ENCODE assay signal across 8 cellular contexts in genomic region chr17:34252138-34252889, GRCh38. TPM values are rescaled to one million over a fixed set of nuclear protein-coding genes. Genes with fewer than 3 reads are reported as not detected.
A peak's percentile ranks its signal among the peaks of the same experiment; 100 is the strongest.
DNase-seq lines count a peak whose midpoint lies in the region; ATAC-seq and TF ChIP-seq lines count a peak whose summit lies in the region.

No MANE protein-coding gene starts in this region.

- peaks cover 32% of the 10 kb centered on the region for H3K27me3 Mint-ChIP-seq in activated naive CD8-positive, alpha-beta T cell treated with anti-CD3 and anti-CD28 coated beads, Interleukin-2, amount 50 U/mL, for 24 hours
- H3K27me3 Mint-ChIP-seq in activated naive CD8-positive, alpha-beta T cell treated with anti-CD3 and anti-CD28 coated beads for 36 hours: peaks cover 30% of the 10 kb centered on the region
- peaks cover 23% of the 10 kb centered on the region for H3K27me3 Mint-ChIP-seq in activated B cell treated with CpG ODN at 0.5 μM for 24 hours

- peaks cover 9% of the 10 kb centered on the region for H3K4me1 Mint-ChIP-seq in activated naive CD8-positive, alpha-beta T cell treated with anti-CD3 and anti-CD28 coated beads, Interleukin-2, amount 50 U/mL, for 24 hours
- peaks cover 6% of the 10 kb centered on the region for H3K4me1 Mint-ChIP-seq in activated naive CD8-positive, alpha-beta T cell treated with anti-CD3 and anti-CD28 coated beads for 36 hours
- H3K4me1 Mint-ChIP-seq in activated B cell treated with CpG ODN at 0.5 μM for 24 hours: peaks cover 12% of the 10 kb centered on the region

- CTCF ChIA-PET in activated B cell treated with CpG ODN at 0.5 μM for 24 hours (lab: Charles Lee): no interaction called here

- TF ChIP-seq CTCF in activated B cell treated with CpG ODN at 0.5 μM for 24 hours (IDR thresholded peaks at IDR 0.05): no peak

- intact Hi-C loops in activated B cell treated with CpG ODN at 0.5 μM for 24 hours (cut with micrococcal nuclease): no loop called here
- intact Hi-C loops in left cardiac atrium (cut with DNase I): no loop called here
- intact Hi-C loops in sciatic nerve (cut with DNase I): no loop called here

- POLR2A ChIA-PET in activated B cell treated with CpG ODN at 0.5 μM for 24 hours (lab: Charles Lee): no interaction called here

- H3K4me3 Mint-ChIP-seq in activated naive CD8-positive, alpha-beta T cell treated with anti-CD3 and anti-CD28 coated beads, Interleukin-2, amount 50 U/mL, for 24 hours: no peak overlapping the region
- H3K4me3 Mint-ChIP-seq in activated naive CD8-positive, alpha-beta T cell treated with anti-CD3 and anti-CD28 coated beads for 36 hours: no peak overlapping the region
- H3K4me3 Mint-ChIP-seq in activated B cell treated with CpG ODN at 0.5 μM for 24 hours: no peak overlapping the region

- H3K9me3 Mint-ChIP-seq in activated naive CD8-positive, alpha-beta T cell treated with anti-CD3 and anti-CD28 coated beads, Interleukin-2, amount 50 U/mL, for 24 hours: no peaks in the 10 kb centered on the region
- no peaks in the 10 kb centered on the region for H3K9me3 Mint-ChIP-seq in activated naive CD8-positive, alpha-beta T cell treated with anti-CD3 and anti-CD28 coated beads for 36 hours
- no peaks in the 10 kb centered on the region for H3K9me3 Mint-ChIP-seq in activated B cell treated with CpG ODN at 0.5 μM for 24 hours

- H3K27ac Mint-ChIP-seq in activated naive CD8-positive, alpha-beta T cell treated with anti-CD3 and anti-CD28 coated beads, Interleukin-2, amount 50 U/mL, for 24 hours: no peak overlapping the region
- no peak overlapping the region for H3K27ac Mint-ChIP-seq in activated naive CD8-positive, alpha-beta T cell treated with anti-CD3 and anti-CD28 coated beads for 36 hours
- no peak overlapping the region for H3K27ac Mint-ChIP-seq in activated B cell treated with CpG ODN at 0.5 μM for 24 hours

- no peaks in the 10 kb centered on the region for H3K36me3 Mint-ChIP-seq in activated naive CD8-positive, alpha-beta T cell treated with anti-CD3 and anti-CD28 coated beads, Interleukin-2, amount 50 U/mL, for 24 hours (ENCODE audit: low read depth)
- no peaks in the 10 kb centered on the region for H3K36me3 Mint-ChIP-seq in activated naive CD8-positive, alpha-beta T cell treated with anti-CD3 and anti-CD28 coated beads for 36 hours
- H3K36me3 Mint-ChIP-seq in activated B cell treated with CpG ODN at 0.5 μM for 24 hours (ENCODE audit: low read depth): no peaks in the 10 kb centered on the region

- peak; percentile 25 for ATAC-seq in activated naive CD8-positive, alpha-beta T cell treated with anti-CD3 and anti-CD28 coated beads, Interleukin-2, amount 50 U/mL, for 24 hours
- peak; percentile 42 for ATAC-seq in activated B cell treated with CpG ODN at 0.5 μM for 24 hours (ENCODE audit: low read depth)
- ATAC-seq in left cardiac atrium: peak; percentile 75 to 88
- ATAC-seq in sciatic nerve: peak; percentile 91
- no peak for ATAC-seq in GM18519 (IDR thresholded peaks at IDR 0.05; ENCODE audit: low FRiP score, unreplicated experiment)
- ATAC-seq in GM19023 (IDR thresholded peaks at IDR 0.05; ENCODE audit: unreplicated experiment): no peak
- ATAC-seq in GM21367 (IDR thresholded peaks at IDR 0.05; ENCODE audit: unreplicated experiment): no peak

- DNase-seq in activated naive CD8-positive, alpha-beta T cell treated with anti-CD3 and anti-CD28 coated beads, Interleukin-2, amount 50 U/mL, for 24 hours: no peak
- no peak for DNase-seq in activated naive CD8-positive, alpha-beta T cell treated with anti-CD3 and anti-CD28 coated beads for 36 hours
- no peak for DNase-seq in activated B cell treated with CpG ODN at 0.5 μM for 24 hours
- DNase-seq in left cardiac atrium: peak; percentile 97
- DNase-seq in sciatic nerve (ENCODE audit: low spot score): peak; percentile 97

RNA-seq across cellular contexts. Expression of gene CCL2, which starts 2.8 kb away (rescaled TPM):
- total RNA-seq in activated naive CD8-positive, alpha-beta T cell treated with anti-CD3 and anti-CD28 coated beads for 36 hours: not detected
- total RNA-seq in activated B cell treated with CpG ODN at 0.5 μM for 24 hours: 1.5 and 2.1 TPM in 2 replicates
- total RNA-seq in left cardiac atrium: 100 to 1,000 TPM in 1 of 2 donors, 10 to 100 TPM in 1; 36.8 to 268 TPM
- total RNA-seq in sciatic nerve: 219 TPM

RNA-seq across cellular contexts. Expression of gene CCL7, which starts 17.7 kb away (rescaled TPM):
- not detected for total RNA-seq in activated naive CD8-positive, alpha-beta T cell treated with anti-CD3 and anti-CD28 coated beads for 36 hours
- total RNA-seq in activated B cell treated with CpG ODN at 0.5 μM for 24 hours (not detected in 2 replicates), left cardiac atrium (not detected), sciatic nerve (1.6 TPM)

RNA-seq across cellular contexts. Expression of gene CCL11, which starts 33.2 kb away (rescaled TPM):
- not detected for total RNA-seq in activated naive CD8-positive, alpha-beta T cell treated with anti-CD3 and anti-CD28 coated beads for 36 hours
- total RNA-seq in activated B cell treated with CpG ODN at 0.5 μM for 24 hours (not detected in 2 replicates), left cardiac atrium (1 to 10 TPM; 1.7 to 5.4 TPM), sciatic nerve (0.67 TPM)

Comparison
In these comparisons a context has a peak if more than half of its experiments do, and no peak if none do; other contexts are left out.
1. ATAC-seq: peak in activated naive CD8-positive, alpha-beta T cell treated with anti-CD3 and anti-CD28 coated beads, Interleukin-2, amount 50 U/mL, for 24 hours (single experiment), activated B cell treated with CpG ODN at 0.5 μM for 24 hours (single experiment), left cardiac atrium (2 of 2) and sciatic nerve (single experiment); none in GM18519 (single experiment), GM19023 (single experiment) and GM21367 (single experiment).
2. DNase-seq: peak in left cardiac atrium (single experiment) and sciatic nerve (single experiment); none in activated naive CD8-positive, alpha-beta T cell treated with anti-CD3 and anti-CD28 coated beads, Interleukin-2, amount 50 U/mL, for 24 hours (single experiment), activated naive CD8-positive, alpha-beta T cell treated with anti-CD3 and anti-CD28 coated beads for 36 hours (single experiment) and activated B cell treated with CpG ODN at 0.5 μM for 24 hours (single experiment).
3. RNA of gene CCL2, which starts 2.8 kb away (total RNA-seq): 36.8 to 268 TPM in left cardiac atrium and 219 TPM in sciatic nerve (single experiment); 1.5 to 2.1 TPM in activated B cell treated with CpG ODN at 0.5 μM for 24 hours and not detected in activated naive CD8-positive, alpha-beta T cell treated with anti-CD3 and anti-CD28 coated beads for 36 hours; every median in the first group is over 10 times any median in the second.